ENCODE assay signal across 8 cellular contexts in the genomic region with DNA sequence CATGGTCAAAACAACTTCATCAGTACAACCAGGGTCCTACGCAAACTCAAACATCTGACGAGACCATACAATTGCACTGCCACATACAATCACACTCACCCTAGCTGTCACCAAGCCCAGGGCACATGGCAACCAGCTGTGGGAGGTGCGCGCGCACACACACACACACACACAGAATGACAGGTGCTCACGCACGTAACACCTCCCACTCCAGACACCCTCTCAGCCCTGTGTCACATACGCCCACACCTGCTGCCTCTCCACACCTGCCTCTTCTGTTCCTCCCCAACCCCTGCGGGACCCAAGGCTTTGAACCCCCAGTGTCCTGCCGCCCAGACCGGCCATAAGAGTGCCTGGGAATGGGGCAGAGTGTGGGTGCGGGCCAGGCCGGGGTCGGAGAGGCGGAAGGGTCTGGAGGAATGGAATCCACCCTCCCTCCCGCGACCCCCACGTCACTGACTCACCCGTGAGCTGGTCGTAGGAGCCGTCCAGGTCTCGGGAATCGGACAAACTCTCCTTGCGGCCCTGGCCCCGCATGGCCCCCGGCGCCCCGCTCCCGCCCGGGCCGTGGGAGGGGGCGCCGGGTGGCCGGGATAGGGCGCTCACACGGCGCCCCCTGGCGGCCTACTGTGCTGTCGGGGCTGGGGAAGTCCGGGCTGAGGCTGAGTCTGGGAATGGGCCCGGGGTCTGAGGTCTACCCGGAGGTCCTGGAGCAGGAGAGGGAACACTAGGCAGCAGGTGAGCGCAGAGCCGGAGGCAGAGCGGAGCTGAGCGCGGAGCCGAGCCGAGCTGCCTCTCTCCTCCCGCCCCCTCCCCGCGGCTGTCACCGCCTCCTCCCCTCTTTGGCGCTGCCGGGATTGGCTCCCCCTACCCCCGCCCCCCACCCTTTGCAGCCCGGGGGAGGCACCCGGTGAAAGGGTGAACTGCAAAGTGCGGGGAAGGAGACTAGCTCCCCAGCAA. TPM values are rescaled to one million over a fixed set of nuclear protein-coding genes. Genes with fewer than 3 reads are reported as not detected.
DNase-seq lines count a peak whose midpoint lies in the region; ATAC-seq, FAIRE-seq and TF ChIP-seq lines count a peak whose summit lies in the region.

Gene KCNIP2, minus strand, starts transcription at position 769 of the 960 bp plus-strand sequence. Its CDS starts 232 bp downstream, at position 537.

- H3K27ac ChIP-seq in DOHH2 (ENCODE audit: low read depth, low read length) (no peak within 1 kb of the TSS), prostate gland (no peak within 1 kb of the TSS)
- H3K27ac ChIP-seq in effector memory CD4-positive, alpha-beta T cell (ENCODE audit: insufficient read depth, low read length, poor library complexity, severe bottlenecking), result no peak within 1 kb of the TSS

- no peaks in the 10 kb centered on the region for H3K36me3 Mint-ChIP-seq in naive B cell

- WGBS in prostate gland, result 36% methylated on average over 44 of the region's 59 CpGs

- TF ChIP-seq CTCF in DOHH2 (IDR thresholded peaks at IDR 0.05; ENCODE audit: low read depth, low read length, poor library complexity, severe bottlenecking) (peak; percentile 97), prostate gland (IDR thresholded peaks at IDR 0.05) (peak in 2 of 4 experiments; percentile 26 to 31)

- TF ChIP-seq POLR2A in prostate gland (IDR thresholded peaks at IDR 0.05), result no peak

- H3K27me3 ChIP-seq in DOHH2 (ENCODE audit: control insufficient read depth, low read length), result peaks cover 18% of the 10 kb centered on the region
- H3K27me3 ChIP-seq in effector memory CD4-positive, alpha-beta T cell (replicated peaks; ENCODE audit: control insufficient read depth, insufficient read depth, low read length, poor library complexity, severe bottlenecking), result no peaks in the 10 kb centered on the region
- H3K27me3 ChIP-seq in prostate gland (replicated peaks; ENCODE audit: insufficient read depth), result no peaks in the 10 kb centered on the region

- H3K4me1 Mint-ChIP-seq in naive B cell, result peaks cover 55 to 66% (median 63%) of the 10 kb centered on the region in 3 donors

- peak within 1 kb of the TSS; percentile 82 to 97 (median 94) for H3K4me3 Mint-ChIP-seq in naive B cell

- H3F3A ChIP-seq in DOHH2 (ENCODE audit: control insufficient read depth, insufficient read depth), result no peaks in the 10 kb centered on the region

- H3K27ac Mint-ChIP-seq in naive B cell, result peak within 1 kb of the TSS; percentile 64 to 96 (median 90)

- H3K9me2 ChIP-seq in DOHH2 (replicated peaks; ENCODE audit: control insufficient read depth, low read length), result no peaks in the 10 kb centered on the region

- ATAC-seq in naive B cell (ENCODE audit: low read depth in 2 of 2), result peak; percentile 63 to 65

- H3K4me3 ChIP-seq in DOHH2 (ENCODE audit: low read length), result peak within 1 kb of the TSS; percentile 63
- H3K4me3 ChIP-seq in effector memory CD4-positive, alpha-beta T cell (ENCODE audit: insufficient read depth, low read depth, low read length, poor library complexity, severe bottlenecking), result peak within 1 kb of the TSS; percentile 40
- no peak within 1 kb of the TSS for H3K4me3 ChIP-seq in prostate gland

- H3K27me3 Mint-ChIP-seq in naive B cell, result no peaks in the 10 kb centered on the region

- no peaks in the 10 kb centered on the region for H3K9me3 Mint-ChIP-seq in naive B cell

- peak within 1 kb of the TSS; percentile 72 for H3K4me2 ChIP-seq in DOHH2 (ENCODE audit: low read length)

- H3K4me1 ChIP-seq in DOHH2 (ENCODE audit: control insufficient read depth, low read length) (peaks cover 48% of the 10 kb centered on the region), prostate gland (replicated peaks) (no peaks in the 10 kb centered on the region)
- H3K4me1 ChIP-seq in effector memory CD4-positive, alpha-beta T cell (ENCODE audit: control insufficient read depth, insufficient read depth, low read length, poor library complexity, severe bottlenecking), result peaks cover 29% of the 10 kb centered on the region

- peak; percentile 50 for FAIRE-seq in urothelium cell line (lab: Jason Lieb, UNC)

- no peaks in the 10 kb centered on the region for H3K79me2 ChIP-seq in DOHH2 (ENCODE audit: control insufficient read depth, low read length)

- no peaks in the 10 kb centered on the region for H3K9me3 ChIP-seq in DOHH2 (ENCODE audit: control insufficient read depth, insufficient read depth, low read length)
- H3K9me3 ChIP-seq in effector memory CD4-positive, alpha-beta T cell (ENCODE audit: control insufficient read depth, low read length), result no peaks in the 10 kb centered on the region
- no peaks in the 10 kb centered on the region for H3K9me3 ChIP-seq in prostate gland

- intact Hi-C loops in prostate gland (cut with DNase I), result loop anchor here (5.0 kb wide), 1 partner anchor 169 kb away; no protein-coding TSS in a partner anchor

- H3K36me3 ChIP-seq in DOHH2 (ENCODE audit: control insufficient read depth, low read length) (no peaks in the 10 kb centered on the region), prostate gland (no peaks in the 10 kb centered on the region)
- H3K36me3 ChIP-seq in effector memory CD4-positive, alpha-beta T cell (ENCODE audit: control insufficient read depth, insufficient read depth, low read length), result peaks cover 11% of the 10 kb centered on the region

- no peaks in the 10 kb centered on the region; the same call in 1 of the 2 replicates for H4K20me1 ChIP-seq in DOHH2 (ENCODE audit: control insufficient read depth, insufficient read depth, low read depth, low read length)

- DNase-seq in NCI-H187 (lab: John Stamatoyannopoulos, UW) (peak; percentile 16 to 35), naive B cell (peak; percentile 76), urothelium cell line (ENCODE audit: low spot score) (peak; percentile 67), KG1 (lab: John Stamatoyannopoulos, UW) (no peak), prostate gland (ENCODE audit: low spot score) (no peak)
- peak; percentile 78 for DNase-seq in activated CD8-positive, alpha-beta memory T cell treated with anti-CD3 and anti-CD28 coated beads for 24 hours
- DNase-seq in effector memory CD4-positive, alpha-beta T cell, result peak; percentile 34 to 64 (median 59)

RNA-seq across cellular contexts. Expression of gene KCNIP2, which starts in this region (rescaled TPM):
- 10 to 100 TPM; 12.9 to 56.1 (median 32.8) TPM for polyA plus RNA-seq in naive B cell (ENCODE audit: low read depth in 6 of 6)
- 1 to 10 TPM; 2.6 to 3.0 TPM for total RNA-seq in prostate gland

Comparison
In these comparisons a context has a peak if more than half of its experiments do, and no peak if none do; other contexts are left out.
1. H3K4me3 ChIP-seq: peak in DOHH2 (single experiment) and effector memory CD4-positive, alpha-beta T cell (single experiment); none in prostate gland (0 of 2).
2. DNase-seq: peak in NCI-H187 (2 of 2), activated CD8-positive, alpha-beta memory T cell treated with anti-CD3 and anti-CD28 coated beads for 24 hours (single experiment), effector memory CD4-positive, alpha-beta T cell (3 of 3), naive B cell (single experiment) and urothelium cell line (single experiment); none in KG1 (single experiment) and prostate gland (single experiment).